ENCODE assay signal across 8 cellular contexts in the genomic region with DNA sequence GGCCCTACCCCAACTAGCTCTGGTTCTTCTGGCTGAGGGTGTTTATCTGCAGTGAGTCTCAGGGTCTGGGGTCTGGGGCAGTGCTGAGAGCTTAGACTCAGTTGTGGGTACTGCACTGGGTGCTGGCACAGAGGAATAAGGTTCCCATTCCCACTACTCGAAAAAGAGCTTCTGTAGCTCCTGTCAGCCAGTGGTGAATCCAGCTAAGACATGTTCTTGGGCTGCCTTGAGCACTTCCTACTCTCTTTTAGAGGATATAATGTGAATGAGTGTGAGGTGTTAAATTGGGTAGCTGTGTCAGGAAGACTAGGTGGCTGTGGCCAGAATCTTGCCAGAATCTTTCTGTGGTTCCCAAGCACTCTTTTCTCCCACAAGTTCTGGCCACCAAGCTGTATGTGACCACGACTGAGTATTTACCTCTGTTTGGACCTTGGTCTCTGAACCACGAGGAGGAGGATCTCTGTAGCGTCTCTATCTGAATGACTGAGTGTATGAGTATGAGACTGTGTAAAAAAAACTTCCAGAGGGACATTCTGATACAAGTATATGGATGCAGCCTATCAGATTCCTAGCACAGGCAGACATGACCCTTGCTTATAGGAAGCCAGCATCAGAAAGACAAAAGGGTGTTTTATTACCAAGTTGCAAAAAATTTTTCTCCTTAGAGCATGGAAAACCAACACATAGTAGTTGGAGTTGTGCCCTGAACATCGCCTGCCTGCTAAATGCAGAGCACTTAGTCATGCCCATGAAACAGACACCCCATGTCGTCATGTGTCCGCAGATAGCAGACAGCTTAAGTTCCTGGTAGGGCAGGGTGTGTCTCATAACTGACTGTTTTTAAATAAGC. TPM values are rescaled to one million over a fixed set of nuclear protein-coding genes. Genes with fewer than 3 reads are reported as not detected.
DNase-seq lines count a peak whose midpoint lies in the region; ATAC-seq and TF ChIP-seq lines count a peak whose summit lies in the region.

No MANE protein-coding gene starts in this region.

- DNase-seq in Caki2 (ENCODE audit: low read depth) (peak; percentile 87), RKO (ENCODE audit: low spot score) (peak; percentile 63), esophagus muscularis mucosa (ENCODE audit: extremely low spot score) (no peak), omental fat pad (ENCODE audit: low spot score) (no peak), COLO668 (lab: John Stamatoyannopoulos, UW; ENCODE audit: unreplicated experiment) (no peak)
- no peak for DNase-seq in activated naive CD4-positive, alpha-beta T cell treated with anti-CD3 and anti-CD28 coated beads, Interleukin-2, amount 50 U/mL, for 16 hours
- no peak for DNase-seq in stimulated activated CD4-positive, alpha-beta T cell treated with anti-CD3 and anti-CD28 coated beads, Interleukin-2, amount 100 ng/mL, for 24 hours

- no peak overlapping the region for H3K4me3 ChIP-seq in esophagus muscularis mucosa

- in situ Hi-C loops in Caki2 (cut with HindIII; ENCODE audit: low pct_unique_long_range_greater_than_20kb, low sequenced_read_pairs) = no loop called here

- 42% methylated on average over 7 of the region's 7 CpGs for WGBS in esophagus muscularis mucosa

- no peaks in the 10 kb centered on the region for H3K27me3 ChIP-seq in esophagus muscularis mucosa

- peak; percentile 98 for ATAC-seq in omental fat pad (ENCODE audit: low FRiP score)
- no peak for ATAC-seq in HG03378 (IDR thresholded peaks at IDR 0.05; ENCODE audit: unreplicated experiment)

- peak overlapping the region; percentile 51 to 79 (median 69) for H3K27ac ChIP-seq in esophagus muscularis mucosa (replicated peaks in 1 of 4)

- TF ChIP-seq POLR2A in esophagus muscularis mucosa (IDR thresholded peaks at IDR 0.05; ENCODE audit: low read depth) = no peak

- intact Hi-C loops in esophagus muscularis mucosa (cut with DNase I) = no loop called here

- H3K9me3 ChIP-seq in esophagus muscularis mucosa = no peaks in the 10 kb centered on the region

- no peak for TF ChIP-seq CTCF in esophagus muscularis mucosa (IDR thresholded peaks at IDR 0.05)
- TF ChIP-seq CTCF in omental fat pad (IDR thresholded peaks at IDR 0.05) = no peak

- H3K4me1 ChIP-seq in esophagus muscularis mucosa = peaks cover 24 to 59% (median 46%) of the 10 kb centered on the region in 4 donors

- no peaks in the 10 kb centered on the region for H3K36me3 ChIP-seq in esophagus muscularis mucosa

- TF ChIP-seq EP300 in esophagus muscularis mucosa (IDR thresholded peaks at IDR 0.05) = no peak

RNA-seq across cellular contexts. Expression of gene DAG1, which starts 30.6 kb away (rescaled TPM):
- 34.4 and 55.2 TPM in 2 replicates for total RNA-seq in Caki2 (2014; rRNA removed; shearing (Covaris generic); ENCODE audit: low replicate concordance)
- 100 to 1,000 TPM in 3 of 4 donors, 10 to 100 TPM in 1; 89.3 to 190 (median 135) TPM for total RNA-seq in esophagus muscularis mucosa
- total RNA-seq in omental fat pad = 10 to 100 TPM; 37.8 to 65.0 (median 44.4) TPM

RNA-seq across cellular contexts. Expression of gene BSN, which starts 53.6 kb away (rescaled TPM):
- 0.03 TPM in 1 of 2 replicates, not detected in the other for total RNA-seq in Caki2 (2014; rRNA removed; shearing (Covaris generic); ENCODE audit: low replicate concordance)
- total RNA-seq in esophagus muscularis mucosa = 1 to 10 TPM in 1 of 4 donors, under 1 TPM in 3; 0.42 to 1.7 (median 0.78) TPM
- total RNA-seq in omental fat pad = under 1 TPM; 0.09 to 0.63 (median 0.37) TPM

Comparison
In these comparisons a context has a peak if more than half of its experiments do, and no peak if none do; other contexts are left out.
1. DNase-seq: peak in Caki2 (single experiment) and RKO (single experiment); none in esophagus muscularis mucosa (single experiment), omental fat pad (single experiment), activated naive CD4-positive, alpha-beta T cell treated with anti-CD3 and anti-CD28 coated beads, Interleukin-2, amount 50 U/mL, for 16 hours (single experiment), COLO668 (single experiment) and stimulated activated CD4-positive, alpha-beta T cell treated with anti-CD3 and anti-CD28 coated beads, Interleukin-2, amount 100 ng/mL, for 24 hours (0 of 2).